Comparison of ENCODE assay signal across 10 cellular contexts in the genomic region with DNA sequence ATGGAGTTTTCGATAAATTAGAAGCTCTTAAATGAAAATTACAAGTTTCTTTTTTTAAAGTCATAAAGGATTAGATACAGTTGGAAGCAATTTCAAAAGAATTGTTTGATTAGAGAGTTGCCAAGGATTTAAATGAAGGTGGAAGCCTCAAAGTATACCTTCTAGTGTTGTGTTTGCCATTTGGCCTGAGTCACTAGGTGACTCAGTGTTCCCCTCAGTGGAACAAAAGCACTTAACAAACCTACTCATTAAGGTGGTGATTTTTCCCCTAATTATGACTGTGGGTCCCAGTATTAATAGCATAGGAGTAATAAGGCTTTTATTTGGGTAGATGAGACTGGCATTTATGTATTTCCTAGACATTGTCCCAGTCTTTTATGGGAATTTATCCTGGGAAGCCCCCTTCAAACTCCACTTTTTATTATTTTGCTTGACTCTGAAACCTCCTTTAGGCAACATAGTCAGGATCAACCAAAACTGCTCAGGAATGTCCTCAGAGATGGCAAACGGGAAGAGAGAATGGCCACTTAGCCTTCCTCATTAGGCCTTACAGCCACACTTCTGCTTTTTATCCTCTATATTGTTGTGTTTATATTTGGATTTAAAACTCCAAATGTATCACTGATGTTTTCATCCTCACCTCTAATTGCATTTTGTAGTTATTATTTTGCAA.
DNase-seq lines count a peak whose midpoint lies in the region; ATAC-seq, FAIRE-seq and TF ChIP-seq lines count a peak whose summit lies in the region.
"Had no signal": no experiment of that assay in that cellular context is flagged by ENCODE, and none has a peak within 500 bp of the region (broad histone marks: within the 10 kb centered on the region; RNA-seq: fewer than 3 reads in every experiment).

No MANE protein-coding gene starts in this region.

- no peaks in the 10 kb centered on the region for H4K20me1 ChIP-seq in astrocyte (ENCODE audit: insufficient read depth, low read length)

- H3K4me1 Mint-ChIP-seq in astrocyte (ENCODE audit: low read depth, unreplicated experiment) (peaks cover 10% of the 10 kb centered on the region), natural killer cell (peaks cover 11% of the 10 kb centered on the region in 2 donors)

- peaks cover 29% of the 10 kb centered on the region for H3K4me1 ChIP-seq in HUES6 (ENCODE audit: control insufficient read depth, insufficient read depth, low read length)
- peaks cover 18% of the 10 kb centered on the region for H3K4me1 ChIP-seq in astrocyte (ENCODE audit: insufficient read depth, low read length)
- peaks cover 15 to 16% of the 10 kb centered on the region in 2 experiments for H3K4me1 ChIP-seq in neutrophil (ENCODE audit: control insufficient read depth in 1 of 2, insufficient read depth in 1 of 2, low read depth in 1 of 2, low read length in 1 of 2)
- H3K4me1 ChIP-seq in sigmoid colon, result peaks cover 0 to 12% (median 7%) of the 10 kb centered on the region in 4 donors

- peak overlapping the region; percentile 78 for H3K27ac ChIP-seq in HUES6 (ENCODE audit: low read depth, low read length)
- H3K27ac ChIP-seq in astrocyte (ENCODE audit: low read depth, low read length), result peak overlapping the region; percentile 53
- H3K27ac ChIP-seq in neutrophil, result peak overlapping the region; percentile 69
- peak overlapping the region in 2 of 4 donors; percentile 28 to 32 for H3K27ac ChIP-seq in sigmoid colon
- peak overlapping the region in 1 of 2 donors; percentile 40 for H3K27ac ChIP-seq in coronary artery
- H3K27ac ChIP-seq: SK-N-MC had no signal

- TF ChIP-seq EP300 in sigmoid colon (IDR thresholded peaks at IDR 0.05), result no peak

- intact Hi-C loops in sigmoid colon (cut with DNase I), result no loop called here
- intact Hi-C loops in natural killer cell (cut with micrococcal nuclease), result no loop called here

- H3K36me3 Mint-ChIP-seq in astrocyte (ENCODE audit: low read depth, unreplicated experiment) (peaks cover 5% of the 10 kb centered on the region), natural killer cell (peaks cover 11% of the 10 kb centered on the region)

- peak; percentile 64 for DNase-seq in astrocyte (ENCODE audit: low read depth)
- no peak for DNase-seq in sigmoid colon
- no peak for DNase-seq in natural killer cell
- no peak for DNase-seq in coronary artery (ENCODE audit: low spot score)
- DNase-seq: effector CD4-positive, alpha-beta T cell; right cardiac atrium had no signal

- no peak overlapping the region for H3K4me3 Mint-ChIP-seq in astrocyte (ENCODE audit: unreplicated experiment)
- no peak overlapping the region for H3K4me3 Mint-ChIP-seq in natural killer cell

- H3K36me3 ChIP-seq in HUES6 (ENCODE audit: control insufficient read depth, insufficient read depth, low read length) (no peaks in the 10 kb centered on the region), astrocyte (ENCODE audit: insufficient read depth, low read length) (no peaks in the 10 kb centered on the region), neutrophil (no peaks in the 10 kb centered on the region), sigmoid colon (peaks cover 0 to 9% (median 3%) of the 10 kb centered on the region in 4 donors)

- H3K27me3 Mint-ChIP-seq in astrocyte (ENCODE audit: low read depth, unreplicated experiment) (no peaks in the 10 kb centered on the region), natural killer cell (ENCODE audit: low read depth in 2 of 2) (no peaks in the 10 kb centered on the region)

- WGBS in sigmoid colon, 2 donors, result 93 to 97% methylated on average over 2 of the region's 2 CpGs

- H3K27ac Mint-ChIP-seq in astrocyte (ENCODE audit: unreplicated experiment), result peak overlapping the region; percentile 10
- H3K27ac Mint-ChIP-seq in natural killer cell, result no peak overlapping the region

- peak overlapping the region; percentile 35 for H3K4me2 ChIP-seq in astrocyte (ENCODE audit: low read length)

- H3K9ac ChIP-seq in HUES6 (ENCODE audit: low read length), result peak overlapping the region; percentile 27
- H3K9ac ChIP-seq in astrocyte (ENCODE audit: low read length), result peak overlapping the region; percentile 3

- TF ChIP-seq POLR2A in sigmoid colon (IDR thresholded peaks at IDR 0.05), result no peak

- ATAC-seq in GM18520 (IDR thresholded peaks at IDR 0.05; ENCODE audit: unreplicated experiment), result peak; percentile 39
- no peak for ATAC-seq in natural killer cell

- FAIRE-seq in astrocyte (lab: Jason Lieb, UNC), result peak; percentile 55

- H3K79me2 ChIP-seq in astrocyte (ENCODE audit: insufficient read depth, low read length), result no peaks in the 10 kb centered on the region

- no peaks in the 10 kb centered on the region for H3K9me3 Mint-ChIP-seq in astrocyte (ENCODE audit: unreplicated experiment)
- peaks cover 0 to 2% of the 10 kb centered on the region in 2 donors for H3K9me3 Mint-ChIP-seq in natural killer cell

- H3K4me3 ChIP-seq in HUES6 (ENCODE audit: low read depth, low read length) (no peak overlapping the region), astrocyte (ENCODE audit: insufficient read depth, low read depth, low read length) (no peak overlapping the region), neutrophil (ENCODE audit: low read depth in 1 of 2, low read length in 1 of 2) (peak overlapping the region in 1 of 2 experiments; percentile 16), sigmoid colon (no peak overlapping the region), coronary artery (no peak overlapping the region)
- H3K4me3 ChIP-seq: SK-N-MC had no signal

- H3K9me3 ChIP-seq in HUES6 (ENCODE audit: control insufficient read depth, insufficient read depth, low read depth, low read length) (no peaks in the 10 kb centered on the region), astrocyte (ENCODE audit: insufficient read depth, low read depth, low read length) (no peaks in the 10 kb centered on the region), neutrophil (no peaks in the 10 kb centered on the region), sigmoid colon (no peaks in the 10 kb centered on the region)

- no peak overlapping the region for H2AFZ ChIP-seq in astrocyte (ENCODE audit: low read depth, low read length)

- TF ChIP-seq CTCF in astrocyte (IDR thresholded peaks at IDR 0.05; ENCODE audit: insufficient read depth, low read depth, low read length), result no peak
- TF ChIP-seq CTCF in neutrophil (IDR thresholded peaks at IDR 0.05), result no peak
- TF ChIP-seq CTCF in sigmoid colon (IDR thresholded peaks at IDR 0.05), result no peak
- TF ChIP-seq CTCF in natural killer cell (IDR thresholded peaks at IDR 0.05), result no peak
- TF ChIP-seq CTCF in coronary artery (IDR thresholded peaks at IDR 0.05), result no peak

- no peaks in the 10 kb centered on the region for H3K27me3 ChIP-seq in HUES6 (ENCODE audit: control insufficient read depth, insufficient read depth, low read length)
- H3K27me3 ChIP-seq in astrocyte (ENCODE audit: insufficient read depth, low read length), result no peaks in the 10 kb centered on the region
- no peaks in the 10 kb centered on the region for H3K27me3 ChIP-seq in neutrophil
- no peaks in the 10 kb centered on the region for H3K27me3 ChIP-seq in sigmoid colon
